10 cellular contexts compared by ENCODE assay signal in genomic region chr1:151313501-151313900, GRCh38. TPM values are rescaled to one million over a fixed set of nuclear protein-coding genes. Genes with fewer than 3 reads are reported as not detected.
DNase-seq lines count a peak whose midpoint lies in the region; ATAC-seq and TF ChIP-seq lines count a peak whose summit lies in the region.
"Had no signal": no experiment of that assay in that cellular context is flagged by ENCODE, and none has a peak within 500 bp of the region (broad histone marks: within the 10 kb centered on the region; RNA-seq: fewer than 3 reads in every experiment).

No MANE protein-coding gene starts in this region.

- WGBS in smooth muscle cell (ENCODE audit: low lambda C conversion rate): 96% methylated on average over 2 of the region's 2 CpGs

- no peak for TF ChIP-seq CTCF in smooth muscle cell (IDR thresholded peaks at IDR 0.05; ENCODE audit: borderline replicate concordance, insufficient read depth, poor library complexity, severe bottlenecking)

- H3K4me3 Mint-ChIP-seq in CD4-positive, alpha-beta memory T cell: no peak overlapping the region
- H3K4me3 Mint-ChIP-seq in activated T-helper 17 cell treated with anti-CD3 and anti-CD28 coated beads, Interleukin-2, amount 50 U/mL, for 72 hours: no peak overlapping the region
- H3K4me3 Mint-ChIP-seq: activated naive CD8-positive, alpha-beta T cell treated with anti-CD3 and anti-CD28 coated beads, Interleukin-2, amount 10 ng/mL, durations not matched to agents 7 days and 5 days had no signal

- H3K27me3 ChIP-seq in CD4-positive, alpha-beta memory T cell (ENCODE audit: insufficient read depth, low read length): no peaks in the 10 kb centered on the region
- H3K27me3 ChIP-seq in smooth muscle cell (ENCODE audit: low read depth): no peaks in the 10 kb centered on the region

- H4K20me1 ChIP-seq in smooth muscle cell (ENCODE audit: low read depth): peaks cover 26% of the 10 kb centered on the region

- peaks cover 27 to 53% (median 36%) of the 10 kb centered on the region in 4 donors for H3K4me1 Mint-ChIP-seq in CD4-positive, alpha-beta memory T cell
- peaks cover 35% of the 10 kb centered on the region for H3K4me1 Mint-ChIP-seq in activated T-helper 17 cell treated with anti-CD3 and anti-CD28 coated beads, Interleukin-2, amount 50 U/mL, for 72 hours

- POLR2A ChIA-PET in CD4-positive, alpha-beta memory T cell (lab: Charles Lee; ENCODE audit: partially characterized antibody): interaction anchor here (2.3 kb wide), 1 partner anchor 13 kb away, joined by 14 read pairs; the partner anchor contains the start of gene PI4KB

- peaks cover 66% of the 10 kb centered on the region for H3K36me3 ChIP-seq in CD4-positive, alpha-beta memory T cell (ENCODE audit: insufficient read depth, low read length)
- no peaks in the 10 kb centered on the region for H3K36me3 ChIP-seq in smooth muscle cell (ENCODE audit: low read depth)

- H3K9me3 ChIP-seq in CD4-positive, alpha-beta memory T cell (ENCODE audit: control insufficient read depth in 1 of 2, low read length in 2 of 2): no peaks in the 10 kb centered on the region
- H3K9me3 ChIP-seq in smooth muscle cell (replicated peaks; ENCODE audit: low read depth): no peaks in the 10 kb centered on the region

- intact Hi-C loops in CD4-positive, alpha-beta memory T cell (cut with micrococcal nuclease): no loop called here

- no peak for ATAC-seq in activated T-helper 17 cell treated with anti-CD3 and anti-CD28 coated beads, Interleukin-2, amount 50 U/mL, for 72 hours (replicated peaks)
- ATAC-seq in GM21723 (IDR thresholded peaks at IDR 0.05; ENCODE audit: unreplicated experiment) (no peak), GM21619 (IDR thresholded peaks at IDR 0.05; ENCODE audit: unreplicated experiment) (no peak)

- H3K27ac Mint-ChIP-seq in CD4-positive, alpha-beta memory T cell: peak overlapping the region in 5 of 7 donors; percentile 9 to 31 (median 19)
- H3K27ac Mint-ChIP-seq in activated T-helper 17 cell treated with anti-CD3 and anti-CD28 coated beads, Interleukin-2, amount 50 U/mL, for 72 hours: peak overlapping the region; percentile 98
- H3K27ac Mint-ChIP-seq: activated naive CD8-positive, alpha-beta T cell treated with anti-CD3 and anti-CD28 coated beads, Interleukin-2, amount 10 ng/mL, durations not matched to agents 7 days and 5 days had no signal

- CTCF ChIA-PET in CD4-positive, alpha-beta memory T cell (lab: Charles Lee; ENCODE audit: partially characterized antibody): interaction anchor here (0.9 to 5.8 kb wide), 4 partner anchors 12 to 82 kb away, joined by 3 to 46 read pairs (median 6); no protein-coding TSS in a partner anchor

- no peak overlapping the region for H3K4me3 ChIP-seq in CD4-positive, alpha-beta memory T cell (ENCODE audit: low read length in 2 of 2)
- no peak overlapping the region for H3K4me3 ChIP-seq in smooth muscle cell

- no peak overlapping the region for H2AFZ ChIP-seq in smooth muscle cell (ENCODE audit: low read depth)

- no peak overlapping the region for H3K9ac ChIP-seq in smooth muscle cell (ENCODE audit: low read depth)

- peaks cover 37% of the 10 kb centered on the region for H3K4me1 ChIP-seq in CD4-positive, alpha-beta memory T cell (ENCODE audit: insufficient read depth, low read length)
- H3K4me1 ChIP-seq in smooth muscle cell (ENCODE audit: low read depth): peaks cover 33% of the 10 kb centered on the region

- H3K36me3 Mint-ChIP-seq in CD4-positive, alpha-beta memory T cell: peaks cover 28 to 78% of the 10 kb centered on the region in 2 donors
- H3K36me3 Mint-ChIP-seq in activated T-helper 17 cell treated with anti-CD3 and anti-CD28 coated beads, Interleukin-2, amount 50 U/mL, for 72 hours (ENCODE audit: low read depth): peaks cover 90% of the 10 kb centered on the region

- H3K4me2 ChIP-seq in smooth muscle cell: peak overlapping the region; percentile 72

- no peaks in the 10 kb centered on the region for H3K9me3 Mint-ChIP-seq in CD4-positive, alpha-beta memory T cell
- H3K9me3 Mint-ChIP-seq in activated T-helper 17 cell treated with anti-CD3 and anti-CD28 coated beads, Interleukin-2, amount 50 U/mL, for 72 hours: no peaks in the 10 kb centered on the region
- H3K9me3 Mint-ChIP-seq: activated naive CD8-positive, alpha-beta T cell treated with anti-CD3 and anti-CD28 coated beads, Interleukin-2, amount 10 ng/mL, durations not matched to agents 7 days and 5 days had no signal

- H3K79me2 ChIP-seq in smooth muscle cell (ENCODE audit: low read depth): peaks cover 14% of the 10 kb centered on the region

- no peak overlapping the region for H3K27ac ChIP-seq in CD4-positive, alpha-beta memory T cell (ENCODE audit: low read depth, low read length)
- peak overlapping the region; percentile 99 for H3K27ac ChIP-seq in smooth muscle cell (ENCODE audit: low read depth)

- no peaks in the 10 kb centered on the region for H3K27me3 Mint-ChIP-seq in CD4-positive, alpha-beta memory T cell
- H3K27me3 Mint-ChIP-seq in activated T-helper 17 cell treated with anti-CD3 and anti-CD28 coated beads, Interleukin-2, amount 50 U/mL, for 72 hours: no peaks in the 10 kb centered on the region
- H3K27me3 Mint-ChIP-seq: activated naive CD8-positive, alpha-beta T cell treated with anti-CD3 and anti-CD28 coated beads, Interleukin-2, amount 10 ng/mL, durations not matched to agents 7 days and 5 days had no signal

- peaks cover 20% of the 10 kb centered on the region for H3F3A ChIP-seq in smooth muscle cell (ENCODE audit: low read depth)

- DNase-seq in CD4-positive, alpha-beta memory T cell: no peak
- DNase-seq in globus pallidus (ENCODE audit: low spot score): peak; percentile 60
- no peak for DNase-seq in smooth muscle cell (lab: John Stamatoyannopoulos, UW; ENCODE audit: unreplicated experiment)
- no peak for DNase-seq in NCI-H1417 (lab: John Stamatoyannopoulos, UW)
- no peak for DNase-seq in NOMO-1 treated with DMSO at 0.1 percent for 48 hours (lab: John Stamatoyannopoulos, UW; ENCODE audit: unreplicated experiment)
- DNase-seq: activated naive CD8-positive, alpha-beta T cell treated with anti-CD3 and anti-CD28 coated beads, Interleukin-2, amount 10 ng/mL, durations not matched to agents 7 days and 5 days; NCI-H774 had no signal

RNA-seq across cellular contexts. Expression of gene PI4KB, which starts 13.7 kb away (rescaled TPM):
- 10 to 100 TPM; 87.2 to 97.4 TPM for total RNA-seq in CD4-positive, alpha-beta memory T cell
- 10 to 100 TPM; 56.6 to 68.8 TPM for polyA plus RNA-seq in CD4-positive, alpha-beta memory T cell
- 10 to 100 TPM; 70.0 to 76.8 TPM for total RNA-seq in activated T-helper 17 cell treated with anti-CD3 and anti-CD28 coated beads, Interleukin-2, amount 50 U/mL, for 72 hours
- total RNA-seq in smooth muscle cell: 28.0 and 32.2 TPM in 2 replicates
- polyA plus RNA-seq in smooth muscle cell: 46.7 and 58.7 TPM in 2 replicates

RNA-seq across cellular contexts. Expression of gene ZNF687, which starts 31.4 kb away (rescaled TPM):
- total RNA-seq in CD4-positive, alpha-beta memory T cell: 10 to 100 TPM; 39.2 to 39.3 TPM
- 1 to 10 TPM in 1 of 2 donors, under 1 TPM in 1; 0.36 to 1.3 TPM for polyA plus RNA-seq in CD4-positive, alpha-beta memory T cell
- 10 to 100 TPM; 24.9 to 29.6 TPM for total RNA-seq in activated T-helper 17 cell treated with anti-CD3 and anti-CD28 coated beads, Interleukin-2, amount 50 U/mL, for 72 hours
- total RNA-seq in smooth muscle cell: 10.7 and 13.1 TPM in 2 replicates
- 2.4 and 4.2 TPM in 2 replicates for polyA plus RNA-seq in smooth muscle cell

RNA-seq across cellular contexts. Expression of gene RFX5, which starts 33.6 kb away (rescaled TPM):
- total RNA-seq in CD4-positive, alpha-beta memory T cell: 10 to 100 TPM; 56.3 to 64.3 TPM
- 10 to 100 TPM; 32.1 to 33.6 TPM for polyA plus RNA-seq in CD4-positive, alpha-beta memory T cell
- total RNA-seq in activated T-helper 17 cell treated with anti-CD3 and anti-CD28 coated beads, Interleukin-2, amount 50 U/mL, for 72 hours: 10 to 100 TPM; 48.0 to 86.0 TPM
- total RNA-seq in smooth muscle cell: 22.7 and 53.0 TPM in 2 replicates
- 12.4 and 16.3 TPM in 2 replicates for polyA plus RNA-seq in smooth muscle cell

RNA-seq across cellular contexts. Expression of gene PSMD4, which starts 59.0 kb away (rescaled TPM):
- total RNA-seq in CD4-positive, alpha-beta memory T cell: 100 to 1,000 TPM; 143 to 151 TPM
- polyA plus RNA-seq in CD4-positive, alpha-beta memory T cell: 100 to 1,000 TPM; 242 to 380 TPM
- 100 to 1,000 TPM; 174 to 196 TPM for total RNA-seq in activated T-helper 17 cell treated with anti-CD3 and anti-CD28 coated beads, Interleukin-2, amount 50 U/mL, for 72 hours
- total RNA-seq in smooth muscle cell: 97.2 and 109 TPM in 2 replicates
- 192 and 198 TPM in 2 replicates for polyA plus RNA-seq in smooth muscle cell

RNA-seq across cellular contexts. Expression of gene SELENBP1, which starts 59.0 kb away (rescaled TPM):
- total RNA-seq in CD4-positive, alpha-beta memory T cell: not detected
- polyA plus RNA-seq in CD4-positive, alpha-beta memory T cell: not detected
- not detected for total RNA-seq in activated T-helper 17 cell treated with anti-CD3 and anti-CD28 coated beads, Interleukin-2, amount 50 U/mL, for 72 hours
- 22.0 and 26.7 TPM in 2 replicates for total RNA-seq in smooth muscle cell
- polyA plus RNA-seq in smooth muscle cell: 28.8 and 40.2 TPM in 2 replicates
- total RNA-seq: activated naive CD8-positive, alpha-beta T cell treated with anti-CD3 and anti-CD28 coated beads, Interleukin-2, amount 10 ng/mL, durations not matched to agents 7 days and 5 days had no signal
